In the genomic region with DNA sequence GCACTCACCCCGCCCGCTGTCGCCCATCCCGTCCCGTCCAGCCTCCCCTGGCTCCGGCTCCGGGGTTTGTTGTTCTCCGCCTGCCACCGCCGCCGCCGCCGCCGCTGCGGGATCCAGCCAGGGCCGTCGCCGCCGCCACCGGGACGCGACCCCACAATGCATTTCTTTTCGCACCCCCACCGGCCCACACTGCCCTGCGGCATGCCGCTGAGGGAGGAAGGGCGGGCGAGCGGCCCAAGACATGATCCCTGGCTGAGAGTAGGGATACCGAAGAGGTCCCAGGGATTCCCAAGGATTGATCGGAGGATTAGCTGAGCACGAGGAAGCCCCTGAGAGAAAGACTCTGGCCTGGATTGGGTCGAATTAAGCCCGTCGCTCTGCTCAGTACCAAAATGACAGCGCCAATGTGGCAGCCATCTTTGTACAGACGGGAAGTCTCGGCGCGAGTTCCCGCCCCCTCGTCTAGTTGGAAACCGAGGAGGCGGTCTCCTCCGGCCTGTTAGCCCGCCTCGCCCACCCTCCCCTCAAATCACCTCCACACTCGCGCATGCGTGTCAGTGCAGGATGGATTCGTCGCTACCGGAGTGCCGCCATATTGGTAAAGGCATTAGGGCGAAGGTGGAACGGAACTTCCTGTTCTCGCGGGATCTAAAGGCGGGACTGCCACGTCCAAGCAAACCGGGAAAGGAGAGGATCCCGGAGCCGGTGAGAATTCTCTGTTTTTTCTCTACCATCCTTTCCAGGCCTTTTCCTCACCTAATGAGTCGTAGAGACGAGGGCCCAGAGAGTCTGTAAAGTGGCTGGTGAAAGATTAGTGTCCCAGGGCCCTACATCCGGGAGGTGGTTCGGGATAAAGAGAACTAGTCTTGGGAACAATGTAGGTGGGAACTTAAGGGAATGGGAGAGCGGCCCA, we compare ENCODE assay signal across 1 cellular context.
TF ChIP-seq lines count a peak whose summit lies in the region.

RXRB (minus strand) TSS at position 432 of the 913 bp plus-strand sequence; CDS start at position 243, 189 bp downstream.
A gene with protein sequence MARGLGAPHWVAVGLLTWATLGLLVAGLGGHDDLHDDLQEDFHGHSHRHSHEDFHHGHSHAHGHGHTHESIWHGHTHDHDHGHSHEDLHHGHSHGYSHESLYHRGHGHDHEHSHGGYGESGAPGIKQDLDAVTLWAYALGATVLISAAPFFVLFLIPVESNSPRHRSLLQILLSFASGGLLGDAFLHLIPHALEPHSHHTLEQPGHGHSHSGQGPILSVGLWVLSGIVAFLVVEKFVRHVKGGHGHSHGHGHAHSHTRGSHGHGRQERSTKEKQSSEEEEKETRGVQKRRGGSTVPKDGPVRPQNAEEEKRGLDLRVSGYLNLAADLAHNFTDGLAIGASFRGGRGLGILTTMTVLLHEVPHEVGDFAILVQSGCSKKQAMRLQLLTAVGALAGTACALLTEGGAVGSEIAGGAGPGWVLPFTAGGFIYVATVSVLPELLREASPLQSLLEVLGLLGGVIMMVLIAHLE (plus strand): TSS at position 634 of the 913 bp plus-strand sequence. CDS start 379 bp downstream, outside the sequence.

TF ChIP-seq in HepG2, 621 proteins besides CTCF, POLR2A, EP300 and RAD21 (continued from another document and continues in another):
- peak; percentile 86 for TF ChIP-seq FOXO1 (CRISPR knock-in tag; IDR thresholded peaks at IDR 0.05)
- TF ChIP-seq KDM5B (CRISPR knock-in tag; IDR thresholded peaks at IDR 0.05; ENCODE audit: borderline replicate concordance): peak; percentile 92
- TF ChIP-seq FOXP1 (IDR thresholded peaks at IDR 0.05): no peak
- peak; percentile 76 for TF ChIP-seq FOXP1 (CRISPR knock-in tag; IDR thresholded peaks at IDR 0.05)
- TF ChIP-seq MBNL3 (CRISPR knock-in tag; conservative IDR thresholded peaks at IDR 0.05): no peak
- TF ChIP-seq, protein P1, sequence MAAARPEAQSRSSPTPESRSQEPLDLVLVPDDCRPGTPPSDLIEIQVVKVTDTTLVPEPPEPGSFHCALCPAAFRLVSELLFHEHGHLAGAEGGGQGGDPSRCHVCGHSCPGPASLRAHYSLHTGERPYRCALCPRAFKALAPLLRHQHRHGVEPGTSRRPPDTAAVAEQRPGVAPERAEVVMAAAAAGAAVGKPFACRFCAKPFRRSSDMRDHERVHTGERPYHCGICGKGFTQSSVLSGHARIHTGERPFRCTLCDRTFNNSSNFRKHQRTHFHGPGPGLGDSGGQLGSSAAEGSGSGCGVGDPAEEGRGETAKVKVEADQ (CRISPR knock-in tag; IDR thresholded peaks at IDR 0.05; ENCODE audit: borderline replicate concordance): peak; percentile 98
- TF ChIP-seq FUBP1 (CRISPR knock-in tag; IDR thresholded peaks at IDR 0.05; ENCODE audit: borderline replicate concordance): peak; percentile 87; the same call in 1 of the 2 replicates
- TF ChIP-seq GABPB1 (CRISPR knock-in tag; IDR thresholded peaks at IDR 0.05): peak; percentile 94
- TF ChIP-seq NFIB (CRISPR knock-in tag; IDR thresholded peaks at IDR 0.05; ENCODE audit: borderline replicate concordance): peak; percentile 30; the same call in 1 of the 2 replicates
- peak; percentile 76; the same call in 1 of the 2 replicates for TF ChIP-seq TFDP2 (CRISPR knock-in tag; IDR thresholded peaks at IDR 0.05)
- TF ChIP-seq ZNF512 (CRISPR knock-in tag; IDR thresholded peaks at IDR 0.05): peak; percentile 33; the same call in 1 of the 2 replicates
- TF ChIP-seq SRF (IDR thresholded peaks at IDR 0.05; ENCODE audit: low read depth, low read length): no peak
- TF ChIP-seq NFRKB (IDR thresholded peaks at IDR 0.05): peak; percentile 87
- TF ChIP-seq ZFP36L2 (CRISPR knock-in tag; IDR thresholded peaks at IDR 0.05): 0 out of 2 replicates have a peak, but pooled peaks have one; percentile 88
- no peak for TF ChIP-seq ZUFSP (CRISPR knock-in tag; IDR thresholded peaks at IDR 0.05; ENCODE audit: borderline replicate concordance)
- peak; percentile 98 for TF ChIP-seq PPARG (CRISPR knock-in tag; conservative IDR thresholded peaks at IDR 0.05)
- peak; percentile 87; the same call in 1 of the 2 replicates for TF ChIP-seq ZNF446 (CRISPR knock-in tag; IDR thresholded peaks at IDR 0.05)
- TF ChIP-seq ZFP62 (CRISPR knock-in tag; IDR thresholded peaks at IDR 0.05): 0 out of 2 replicates have a peak, but pooled peaks have one; percentile 41
- TF ChIP-seq SOX5 (CRISPR knock-in tag; IDR thresholded peaks at IDR 0.05; ENCODE audit: borderline replicate concordance): peak; percentile 29; the same call in 1 of the 2 replicates
- peak; percentile 93 for TF ChIP-seq TAF1 (CRISPR knock-in tag; IDR thresholded peaks at IDR 0.05)
- TF ChIP-seq DR1 (CRISPR knock-in tag; IDR thresholded peaks at IDR 0.05): peak; percentile 77
- no peak for TF ChIP-seq HDAC6 (IDR thresholded peaks at IDR 0.05; ENCODE audit: low read depth, low read length)
- peak; percentile 42 for TF ChIP-seq MED8 (CRISPR knock-in tag; IDR thresholded peaks at IDR 0.05; ENCODE audit: insufficient replicate concordance)
- TF ChIP-seq ZNF598 (CRISPR knock-in tag; IDR thresholded peaks at IDR 0.05; ENCODE audit: borderline replicate concordance): peak; percentile 46; the same call in 1 of the 2 replicates
- TF ChIP-seq ZNF430 (CRISPR knock-in tag; IDR thresholded peaks at IDR 0.05): peak; percentile 55; the same call in 1 of the 2 replicates
- TF ChIP-seq MBD4 (IDR thresholded peaks at IDR 0.05; ENCODE audit: borderline replicate concordance, low read length): no peak
- peak; percentile 20; the same call in 1 of the 2 replicates for TF ChIP-seq JUN (CRISPR knock-in tag; IDR thresholded peaks at IDR 0.05)
- peak; percentile 63; the same call in 1 of the 2 replicates for TF ChIP-seq GATAD2A (CRISPR knock-in tag; IDR thresholded peaks at IDR 0.05)
- TF ChIP-seq DDIT3 (CRISPR knock-in tag; IDR thresholded peaks at IDR 0.05): no peak
- no peak for TF ChIP-seq ZBTB33 (CRISPR knock-in tag; IDR thresholded peaks at IDR 0.05)
- no peak for TF ChIP-seq FOXA1 (IDR thresholded peaks at IDR 0.05)
- TF ChIP-seq FOXA1 (CRISPR knock-in tag; IDR thresholded peaks at IDR 0.05): peak; percentile 54; the same call in 1 of the 2 replicates
- TF ChIP-seq STAT5B (CRISPR knock-in tag; IDR thresholded peaks at IDR 0.05): no peak
- TF ChIP-seq ZNF746 (CRISPR knock-in tag; IDR thresholded peaks at IDR 0.05): peak; percentile 89
- no peak; the same call in 1 of the 2 replicates for TF ChIP-seq ZNF234 (CRISPR knock-in tag; conservative IDR thresholded peaks at IDR 0.05)
- TF ChIP-seq ZFP36L1 (CRISPR knock-in tag; IDR thresholded peaks at IDR 0.05): no peak
- no peak for TF ChIP-seq EZH2 (conservative IDR thresholded peaks at IDR 0.05; ENCODE audit: low read depth, low read length)
- peak; percentile 4; the same call in 1 of the 2 replicates for TF ChIP-seq ZC3H4 (CRISPR knock-in tag; IDR thresholded peaks at IDR 0.05; ENCODE audit: borderline replicate concordance)
- peak; percentile 73 for TF ChIP-seq SMAD3 (CRISPR knock-in tag; IDR thresholded peaks at IDR 0.05)
- TF ChIP-seq SSRP1 (CRISPR knock-in tag; IDR thresholded peaks at IDR 0.05): peak; percentile 8; the same call in 1 of the 2 replicates
- peak; percentile 88; the same call in 1 of the 2 replicates for TF ChIP-seq ZC3H13 (CRISPR knock-in tag; IDR thresholded peaks at IDR 0.05)
- TF ChIP-seq ZNF83 (CRISPR knock-in tag; IDR thresholded peaks at IDR 0.05; ENCODE audit: borderline replicate concordance): peak; percentile 74; the same call in 1 of the 2 replicates
- TF ChIP-seq SRY (CRISPR knock-in tag; IDR thresholded peaks at IDR 0.05): no peak
- peak; percentile 51; the same call in 1 of the 2 replicates for TF ChIP-seq ELF3 (CRISPR knock-in tag; IDR thresholded peaks at IDR 0.05)
- TF ChIP-seq ZNF513 (CRISPR knock-in tag; conservative IDR thresholded peaks at IDR 0.05): 0 out of 2 replicates have a peak, but pooled peaks have one; percentile 57
- TF ChIP-seq ZKSCAN8 (CRISPR knock-in tag; IDR thresholded peaks at IDR 0.05; ENCODE audit: borderline replicate concordance): peak; percentile 44; the same call in 1 of the 2 replicates
- TF ChIP-seq, protein P2, sequence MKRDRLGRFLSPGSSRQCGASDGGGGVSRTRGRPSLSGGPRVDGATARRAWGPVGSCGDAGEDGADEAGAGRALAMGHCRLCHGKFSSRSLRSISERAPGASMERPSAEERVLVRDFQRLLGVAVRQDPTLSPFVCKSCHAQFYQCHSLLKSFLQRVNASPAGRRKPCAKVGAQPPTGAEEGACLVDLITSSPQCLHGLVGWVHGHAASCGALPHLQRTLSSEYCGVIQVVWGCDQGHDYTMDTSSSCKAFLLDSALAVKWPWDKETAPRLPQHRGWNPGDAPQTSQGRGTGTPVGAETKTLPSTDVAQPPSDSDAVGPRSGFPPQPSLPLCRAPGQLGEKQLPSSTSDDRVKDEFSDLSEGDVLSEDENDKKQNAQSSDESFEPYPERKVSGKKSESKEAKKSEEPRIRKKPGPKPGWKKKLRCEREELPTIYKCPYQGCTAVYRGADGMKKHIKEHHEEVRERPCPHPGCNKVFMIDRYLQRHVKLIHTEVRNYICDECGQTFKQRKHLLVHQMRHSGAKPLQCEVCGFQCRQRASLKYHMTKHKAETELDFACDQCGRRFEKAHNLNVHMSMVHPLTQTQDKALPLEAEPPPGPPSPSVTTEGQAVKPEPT (CRISPR knock-in tag; IDR thresholded peaks at IDR 0.05; ENCODE audit: low read depth): peak; percentile 79; the same call in 1 of the 2 replicates
- TF ChIP-seq ZNF30 (CRISPR knock-in tag; IDR thresholded peaks at IDR 0.05): no peak
